Comparison of ENCODE assay signal across 10 cellular contexts in genomic region chr10:49550563-49550962, GRCh38. TPM values are rescaled to one million over a fixed set of nuclear protein-coding genes. Genes with fewer than 3 reads are reported as not detected.
DNase-seq lines count a peak whose midpoint lies in the region; ATAC-seq and TF ChIP-seq lines count a peak whose summit lies in the region.
"Had no signal": no experiment of that assay in that cellular context is flagged by ENCODE, and none has a peak within 500 bp of the region (broad histone marks: within the 10 kb centered on the region; RNA-seq: fewer than 3 reads in every experiment).

No MANE protein-coding gene starts in this region.

- intact Hi-C loops in heart left ventricle (cut with DNase I): no loop called here

- peaks cover 5% of the 10 kb centered on the region for H3F3A ChIP-seq in smooth muscle cell (ENCODE audit: low read depth)

- H3K4me2 ChIP-seq in smooth muscle cell: no peak overlapping the region

- no peak overlapping the region for H2AFZ ChIP-seq in smooth muscle cell (ENCODE audit: low read depth)

- DNase-seq in HCEC 1CT: peak; percentile 86
- peak; percentile 6 to 65 for DNase-seq in SW 1271 (lab: John Stamatoyannopoulos, UW)
- peak; percentile 37 for DNase-seq in fibroblast of peridontal ligament (ENCODE audit: extremely low read depth)
- no peak for DNase-seq in smooth muscle cell (lab: John Stamatoyannopoulos, UW; ENCODE audit: unreplicated experiment)
- DNase-seq in GF-D8 (lab: John Stamatoyannopoulos, UW): no peak
- DNase-seq in NCI-H510A (lab: John Stamatoyannopoulos, UW): no peak
- no peak for DNase-seq in heart left ventricle
- DNase-seq: NCI-H2029; stimulated activated CD4-positive, alpha-beta T cell treated with anti-CD3 and anti-CD28 coated beads, Interleukin-4, amount 100 ng/mL, for 24 hours had no signal

- no peak overlapping the region for H3K4me3 ChIP-seq in smooth muscle cell
- no peak overlapping the region for H3K4me3 ChIP-seq in heart left ventricle

- TF ChIP-seq POLR2A in heart left ventricle (IDR thresholded peaks at IDR 0.05): no peak

- ATAC-seq in HG03460 (IDR thresholded peaks at IDR 0.05; ENCODE audit: unreplicated experiment) (no peak), heart left ventricle (no peak)

- no peaks in the 10 kb centered on the region for H3K9me3 ChIP-seq in smooth muscle cell (replicated peaks; ENCODE audit: low read depth)
- H3K9me3 ChIP-seq in heart left ventricle: peaks cover 0 to 3% (median 0%) of the 10 kb centered on the region in 12 donors

- H3K27ac ChIP-seq in smooth muscle cell (ENCODE audit: low read depth) (peak overlapping the region; percentile 51), heart left ventricle (no peak overlapping the region)

- H3K4me1 ChIP-seq in smooth muscle cell (ENCODE audit: low read depth) (no peaks in the 10 kb centered on the region), heart left ventricle (peaks cover 0 to 6% (median 0%) of the 10 kb centered on the region in 12 donors)

- no peaks in the 10 kb centered on the region for H4K20me1 ChIP-seq in smooth muscle cell (ENCODE audit: low read depth)

- H3K27me3 ChIP-seq in smooth muscle cell (ENCODE audit: low read depth): no peaks in the 10 kb centered on the region
- H3K27me3 ChIP-seq in heart left ventricle: peaks cover 0 to 4% (median 0%) of the 10 kb centered on the region in 9 donors

- 6% methylated on average over 2 of the region's 4 CpGs for WGBS in smooth muscle cell (ENCODE audit: low lambda C conversion rate)
- WGBS in heart left ventricle, 4 donors: 35 to 52% (median 38%) methylated on average over 2 to 4 of the region's 4 CpGs

- H3K9ac ChIP-seq in smooth muscle cell (ENCODE audit: low read depth): no peak overlapping the region

- TF ChIP-seq CTCF in smooth muscle cell (IDR thresholded peaks at IDR 0.05; ENCODE audit: borderline replicate concordance, insufficient read depth, poor library complexity, severe bottlenecking): no peak
- TF ChIP-seq CTCF in heart left ventricle (IDR thresholded peaks at IDR 0.05): no peak

- H3K79me2 ChIP-seq in smooth muscle cell (ENCODE audit: low read depth): no peaks in the 10 kb centered on the region

- H3K36me3 ChIP-seq in smooth muscle cell (ENCODE audit: low read depth) (no peaks in the 10 kb centered on the region), heart left ventricle (no peaks in the 10 kb centered on the region)

RNA-seq across cellular contexts. Expression of gene ERCC6, which starts 11.6 kb away (rescaled TPM):
- total RNA-seq in smooth muscle cell: 14.9 and 15.7 TPM in 2 replicates
- polyA plus RNA-seq in smooth muscle cell: 7.2 and 10.2 TPM in 2 replicates
- 10 to 100 TPM; 12.8 to 31.5 (median 23.0) TPM for total RNA-seq in heart left ventricle
- 1 to 10 TPM; 4.4 to 4.7 TPM for polyA plus RNA-seq in heart left ventricle

RNA-seq across cellular contexts. Expression of gene SLC18A3, which starts 59.5 kb away (rescaled TPM):
- total RNA-seq in smooth muscle cell: not detected in 2 replicates
- polyA plus RNA-seq in smooth muscle cell: 0.46 TPM in 1 of 2 replicates, not detected in the other
- total RNA-seq in heart left ventricle: not detected
- polyA plus RNA-seq in heart left ventricle: not detected

Comparison
In these comparisons a context has a peak if more than half of its experiments do, and no peak if none do; other contexts are left out.
1. DNase-seq: peak in HCEC 1CT (single experiment), SW 1271 (2 of 2) and fibroblast of peridontal ligament (single experiment); none in smooth muscle cell (single experiment), GF-D8 (single experiment), NCI-H510A (single experiment) and heart left ventricle (0 of 5).